7 cellular contexts compared by ENCODE assay signal in genomic region chr7:103811997-103812396, GRCh38.
DNase-seq lines count a peak whose midpoint lies in the region; ATAC-seq and TF ChIP-seq lines count a peak whose summit lies in the region.

No MANE protein-coding gene starts in this region.

- peaks cover 6 to 28% (median 16%) of the 10 kb centered on the region in 4 donors for H3K4me1 ChIP-seq in liver (ENCODE audit: control insufficient read depth in 4 of 4, insufficient read depth in 4 of 4, low read length in 3 of 4)

- peak overlapping the region in 2 of 3 donors; percentile 42 to 52 for H3K4me3 ChIP-seq in liver (ENCODE audit: low read depth in 1 of 3, low read length in 3 of 3)

- 22% methylated on average over 2 of the region's 2 CpGs for WGBS in liver

- H3K9me3 ChIP-seq in liver (ENCODE audit: control insufficient read depth in 4 of 4, low read length in 3 of 4) = no peaks in the 10 kb centered on the region

- no peak for TF ChIP-seq RAD21 in liver (IDR thresholded peaks at IDR 0.05)

- no peak overlapping the region for H3K9ac ChIP-seq in liver (ENCODE audit: low read depth in 1 of 2, low read length in 2 of 2)

- H3K27me3 ChIP-seq in liver (ENCODE audit: control insufficient read depth in 4 of 4, insufficient read depth in 4 of 4, low read length in 3 of 4) = no peaks in the 10 kb centered on the region

- H3K36me3 ChIP-seq in liver (ENCODE audit: control insufficient read depth in 4 of 4, insufficient read depth in 3 of 4, low read depth in 1 of 4, low read length in 3 of 4) = no peaks in the 10 kb centered on the region

- TF ChIP-seq CTCF in liver (IDR thresholded peaks at IDR 0.05; ENCODE audit: low read depth, low read length, missing input control) = no peak

- DNase-seq in NCI-H2196 (lab: John Stamatoyannopoulos, UW; ENCODE audit: unreplicated experiment) = peak; percentile 75
- no peak for DNase-seq in putamen (ENCODE audit: low spot score)
- no peak for DNase-seq in NCI-H2227 (lab: John Stamatoyannopoulos, UW; ENCODE audit: unreplicated experiment)

- ATAC-seq in GM18519 (IDR thresholded peaks at IDR 0.05; ENCODE audit: low FRiP score, unreplicated experiment) (peak; percentile 95), GM21723 (IDR thresholded peaks at IDR 0.05; ENCODE audit: unreplicated experiment) (peak; percentile 89), HG03521 (IDR thresholded peaks at IDR 0.05; ENCODE audit: unreplicated experiment) (no peak)

- peak overlapping the region; percentile 22 to 71 for H3K27ac ChIP-seq in liver (ENCODE audit: low read depth in 1 of 2, low read length in 2 of 2)

TF ChIP-seq in liver, 16 proteins besides CTCF, POLR2A, EP300 and RAD21:
- TF ChIP-seq JUND (IDR thresholded peaks at IDR 0.05) = peak in 1 of 2 donors; percentile 14
- TF ChIP-seq FOXA1 (IDR thresholded peaks at IDR 0.05) = no peak
- no peak for TF ChIP-seq HNF4G (IDR thresholded peaks at IDR 0.05)
- TF ChIP-seq YY1 (IDR thresholded peaks at IDR 0.05) = peak; percentile 37
- TF ChIP-seq HNF4A (conservative IDR thresholded peaks at IDR 0.05) = peak; percentile 34 to 38
- TF ChIP-seq MAX (IDR thresholded peaks at IDR 0.05) = peak; percentile 11
- peak in 1 of 2 donors; percentile 46 for TF ChIP-seq RXRA (IDR thresholded peaks at IDR 0.05)
